ENCODE assay signal across 16 cellular contexts in the genomic region with DNA sequence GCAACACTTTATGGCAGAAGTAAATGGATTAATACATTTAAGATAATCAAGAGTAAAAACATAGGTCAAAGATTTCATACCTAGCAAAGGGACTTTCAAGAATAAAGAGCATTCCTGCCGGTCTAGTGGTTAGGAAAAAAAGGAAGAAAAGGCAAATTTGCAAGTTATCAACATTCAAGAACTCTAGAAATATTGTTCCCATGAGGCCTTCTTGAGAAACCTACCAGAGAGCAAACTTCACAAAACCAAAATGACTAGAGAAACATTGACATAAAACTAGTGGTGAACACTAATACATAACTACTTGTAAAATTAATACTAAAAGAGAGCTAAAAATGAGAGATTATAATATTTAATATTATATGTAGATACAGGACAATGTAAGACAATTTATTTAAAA.
DNase-seq lines count a peak whose midpoint lies in the region; ATAC-seq, FAIRE-seq and TF ChIP-seq lines count a peak whose summit lies in the region.
"Had no signal": no experiment of that assay in that cellular context is flagged by ENCODE, and none has a peak within 500 bp of the region (broad histone marks: within the 10 kb centered on the region; RNA-seq: fewer than 3 reads in every experiment).

No MANE protein-coding gene starts in this region.

- ATAC-seq in HG03521 (IDR thresholded peaks at IDR 0.05; ENCODE audit: unreplicated experiment): no peak
- ATAC-seq in gastroesophageal sphincter: no peak
- ATAC-seq: A549 had no signal

- H3K79me2 ChIP-seq in ACC112 (ENCODE audit: control insufficient read depth, insufficient read depth, low read length, unreplicated experiment): no peaks in the 10 kb centered on the region

- H3K36me3 ChIP-seq in ACC112 (ENCODE audit: insufficient read depth, low read length): 0 out of 2 replicates have a peak, but pooled peaks cover 3% of the 10 kb centered on the region
- no peaks in the 10 kb centered on the region for H3K36me3 ChIP-seq in gastroesophageal sphincter
- H3K36me3 ChIP-seq in vagina: no peaks in the 10 kb centered on the region
- H3K36me3 ChIP-seq: BLaER1 had no signal

- no peak for TF ChIP-seq POLR2A in gastroesophageal sphincter (IDR thresholded peaks at IDR 0.05)
- no peak for TF ChIP-seq POLR2A in vagina (IDR thresholded peaks at IDR 0.05)

- peak overlapping the region; percentile 93; the same call in 1 of the 2 replicates for H3K27ac ChIP-seq in ACC112 (ENCODE audit: low read depth, low read length)
- no peak overlapping the region for H3K27ac ChIP-seq in gastroesophageal sphincter
- no peak overlapping the region for H3K27ac ChIP-seq in vagina
- H3K27ac ChIP-seq: 22Rv1, A549, BLaER1, KMS-11 had no signal

- no peaks in the 10 kb centered on the region for H3K27me3 ChIP-seq in ACC112 (ENCODE audit: insufficient read depth, low read length)
- no peaks in the 10 kb centered on the region for H3K27me3 ChIP-seq in gastroesophageal sphincter
- H3K27me3 ChIP-seq in vagina: no peaks in the 10 kb centered on the region
- H3K27me3 ChIP-seq: BLaER1 had no signal

- H3K4me3 ChIP-seq in ACC112 (ENCODE audit: low read depth, low read length): no peak overlapping the region
- H3K4me3 ChIP-seq in fibroblast of the aortic adventitia (ENCODE audit: low read depth, low read length): no peak overlapping the region
- H3K4me3 ChIP-seq in skeletal muscle cell (ENCODE audit: low read depth, low read length): no peak overlapping the region
- no peak overlapping the region for H3K4me3 ChIP-seq in gastroesophageal sphincter
- H3K4me3 ChIP-seq in vagina: no peak overlapping the region
- H3K4me3 ChIP-seq: A549, BLaER1 had no signal

- no peak overlapping the region for H2AFZ ChIP-seq in ACC112 (ENCODE audit: low read length, unreplicated experiment)

- H3K9me3 ChIP-seq in gastroesophageal sphincter (no peaks in the 10 kb centered on the region), vagina (no peaks in the 10 kb centered on the region)
- H3K9me3 ChIP-seq: A549, BLaER1 had no signal

- TF ChIP-seq CTCF in fibroblast of the aortic adventitia (IDR thresholded peaks at IDR 0.05; ENCODE audit: insufficient read depth, low read length) (no peak), gastroesophageal sphincter (IDR thresholded peaks at IDR 0.05) (no peak), vagina (IDR thresholded peaks at IDR 0.05) (no peak)

- intact Hi-C loops in vagina (cut with DNase I): no loop called here

- no peak for TF ChIP-seq EP300 in gastroesophageal sphincter (IDR thresholded peaks at IDR 0.05)

- peak; percentile 55 for FAIRE-seq in colon (lab: Jason Lieb, UNC)
- FAIRE-seq: GM19239 had no signal

- 79 to 90% methylated on average over 1 of the region's 1 CpG for WGBS in gastroesophageal sphincter (ENCODE audit: low coverage in 1 of 2), 2 donors

- H3K4me1 ChIP-seq in ACC112 (ENCODE audit: control insufficient read depth, insufficient read depth, low read length, unreplicated experiment) (peaks cover 29% of the 10 kb centered on the region), gastroesophageal sphincter (peaks cover 0 to 14% (median 3%) of the 10 kb centered on the region in 3 donors), vagina (no peaks in the 10 kb centered on the region)
- H3K4me1 ChIP-seq: A549, BLaER1 had no signal

- DNase-seq in fibroblast of the aortic adventitia (ENCODE audit: low read depth) (peak; percentile 11), skeletal muscle cell (ENCODE audit: low read depth) (peak; percentile 35), vagina (ENCODE audit: extremely low spot score in 2 of 2) (no peak)
- DNase-seq: CD4-positive, alpha-beta memory T cell; DMS79 treated with DMSO at 0.1 percent for 48 hours; GF-D8; HCEC 1CT had no signal

Comparison
In these comparisons a context has a peak if more than half of its experiments do, and no peak if none do; other contexts are left out.
1. DNase-seq: peak in fibroblast of the aortic adventitia (single experiment) and skeletal muscle cell (single experiment); none in vagina (0 of 2).